26 cellular contexts compared by ENCODE assay signal in the genomic region with DNA sequence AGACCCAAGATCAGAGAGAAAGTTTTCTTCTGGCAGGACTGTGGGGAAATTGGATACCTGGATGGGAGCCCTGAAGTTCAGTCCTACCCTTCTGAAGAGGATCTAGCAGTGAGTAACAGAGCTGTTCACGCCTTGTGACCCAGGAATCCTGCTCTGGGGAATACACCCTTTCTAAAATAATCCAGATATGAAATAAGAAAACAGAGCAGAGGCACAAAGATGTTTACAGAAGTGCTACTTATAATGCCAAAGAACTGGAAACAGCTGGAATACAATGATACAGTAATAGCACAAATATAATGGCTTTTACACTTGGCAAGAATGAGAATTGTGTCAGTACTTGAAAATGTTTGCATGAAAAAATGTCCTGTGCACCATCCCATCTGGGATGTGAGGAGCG.
"Had no signal": no experiment of that assay in that cellular context is flagged by ENCODE, and none has a peak within 500 bp of the region (broad histone marks: within the 10 kb centered on the region; RNA-seq: fewer than 3 reads in every experiment).

No MANE protein-coding gene starts in this region.

- H3K27me3 Mint-ChIP-seq: activated CD4-positive, alpha-beta T cell treated with anti-CD3 and anti-CD28 coated beads, Interleukin-2, amount 10 ng/mL, durations not matched to agents 7 days and 5 days; activated naive CD8-positive, alpha-beta T cell treated with anti-CD3 and anti-CD28 coated beads, Interleukin-2, amount 10 ng/mL, durations not matched to agents 7 days and 5 days; activated T-cell treated with anti-CD3 and anti-CD28 coated beads, Interleukin-2, amount 50 U/mL, for 24 hours had no signal

- DNase-seq: activated CD4-positive, alpha-beta T cell treated with anti-CD3 and anti-CD28 coated beads for 36 hours; activated CD4-positive, alpha-beta T cell treated with anti-CD3 and anti-CD28 coated beads, Interleukin-2, amount 10 ng/mL, durations not matched to agents 7 days and 5 days; activated CD4-positive, alpha-beta T cell treated with anti-CD3 and anti-CD28 coated beads, Interleukin-2, amount 50 U/mL, for 48 hours; activated CD8-positive, alpha-beta T cell treated with anti-CD3 and anti-CD28 coated beads, Interleukin-2, amount 10 ng/mL, durations not matched to agents 7 days and 5 days; activated gamma-delta T cell; activated naive CD4-positive, alpha-beta T cell treated with Interleukin-2 at 50 U/mL for 16 hours; activated naive CD8-positive, alpha-beta T cell treated with anti-CD3 and anti-CD28 coated beads, Interleukin-2, amount 10 ng/mL, durations not matched to agents 7 days and 5 days; activated T-cell treated with anti-CD3 and anti-CD28 coated beads, Interleukin-2, amount 50 U/mL, for 24 hours; adrenal gland; body of pancreas; NCI-H1105; NCI-H1417 treated with DMSO at 0.1 percent for 48 hours; NCI-H187 treated with DMSO at 0.1 percent for 48 hours; NCI-H2081; NCI-H345; NCI-H524 treated with DMSO at 0.1 percent for 48 hours; SHP77 treated with DMSO at 0.1 percent for 48 hours; SK-N-SH had no signal

- H3K4me1 Mint-ChIP-seq: activated CD4-positive, alpha-beta T cell treated with anti-CD3 and anti-CD28 coated beads for 36 hours; activated CD4-positive, alpha-beta T cell treated with anti-CD3 and anti-CD28 coated beads, Interleukin-2, amount 10 ng/mL, durations not matched to agents 7 days and 5 days; activated naive CD4-positive, alpha-beta T cell treated with anti-CD3 and anti-CD28 coated beads, Interleukin-2, amount 50 U/mL, for 24 hours; activated naive CD8-positive, alpha-beta T cell treated with anti-CD3 and anti-CD28 coated beads, Interleukin-2, amount 10 ng/mL, durations not matched to agents 7 days and 5 days had no signal

- H3K36me3 Mint-ChIP-seq: activated naive CD4-positive, alpha-beta T cell treated with anti-CD3 and anti-CD28 coated beads, Interleukin-2, amount 50 U/mL, for 24 hours; activated naive CD8-positive, alpha-beta T cell treated with anti-CD3 and anti-CD28 coated beads, Interleukin-2, amount 10 ng/mL, durations not matched to agents 7 days and 5 days had no signal

- H3K9me3 Mint-ChIP-seq: activated T-cell treated with anti-CD3 and anti-CD28 coated beads, Interleukin-2, amount 50 U/mL, for 24 hours had no signal

- H3K27ac Mint-ChIP-seq: activated CD4-positive, alpha-beta T cell treated with anti-CD3 and anti-CD28 coated beads for 36 hours; activated CD4-positive, alpha-beta T cell treated with anti-CD3 and anti-CD28 coated beads, Interleukin-2, amount 10 ng/mL, durations not matched to agents 7 days and 5 days; activated CD8-positive, alpha-beta T cell treated with anti-CD3 and anti-CD28 coated beads, Interleukin-2, amount 10 ng/mL, durations not matched to agents 7 days and 5 days; activated naive CD4-positive, alpha-beta T cell treated with anti-CD3 and anti-CD28 coated beads, Interleukin-2, amount 50 U/mL, for 24 hours; activated naive CD8-positive, alpha-beta T cell treated with anti-CD3 and anti-CD28 coated beads, Interleukin-2, amount 10 ng/mL, durations not matched to agents 7 days and 5 days; activated T-cell treated with anti-CD3 and anti-CD28 coated beads, Interleukin-2, amount 50 U/mL, for 24 hours; activated T-helper 2 cell treated with anti-CD3 and anti-CD28 coated beads, Interferon-gamma antibody, Interleukin-2, Interleukin-4, amounts not matched to agents 10 μg/mL and 5 μg/mL and 100 μg/mL, durations not matched to agents 14 hours and 24 hours and 36 hours; T-helper 1 cell treated with Interleukin-12 subunit alpha and Interleukin-12 subunit beta and Interleukin-4 antibody, amounts not matched to agents 30 μg/mL and 1 μg/mL, for 36 hours; T-helper 2 cell treated with Interferon-gamma antibody and Interleukin-4, amounts not matched to agents 5 μg/mL and 100 μg/mL, for 36 hours; WTC11 had no signal

- ATAC-seq: activated CD4-positive, alpha-beta T cell treated with anti-CD3 and anti-CD28 coated beads for 36 hours; activated CD4-positive, CD25-positive, alpha-beta regulatory T cell treated with anti-CD3 and anti-CD28 coated beads, Interleukin-2, amount 50 U/mL, for 24 hours; activated CD8-positive, alpha-beta T cell treated with anti-CD3 and anti-CD28 coated beads, Interleukin-2, amount 10 ng/mL, durations not matched to agents 7 days and 5 days; body of pancreas; K562; Panc1; WTC11 had no signal

- H3K4me3 Mint-ChIP-seq: activated CD4-positive, alpha-beta T cell treated with anti-CD3 and anti-CD28 coated beads for 36 hours; activated CD4-positive, alpha-beta T cell treated with anti-CD3 and anti-CD28 coated beads, Interleukin-2, amount 10 ng/mL, durations not matched to agents 7 days and 5 days; activated CD8-positive, alpha-beta T cell treated with anti-CD3 and anti-CD28 coated beads, Interleukin-2, amount 10 ng/mL, durations not matched to agents 7 days and 5 days; activated naive CD4-positive, alpha-beta T cell treated with anti-CD3 and anti-CD28 coated beads, Interleukin-2, amount 50 U/mL, for 24 hours; activated naive CD8-positive, alpha-beta T cell treated with anti-CD3 and anti-CD28 coated beads, Interleukin-2, amount 10 ng/mL, durations not matched to agents 7 days and 5 days; activated T-cell treated with anti-CD3 and anti-CD28 coated beads, Interleukin-2, amount 50 U/mL, for 24 hours; T-helper 1 cell treated with Interleukin-12 subunit alpha and Interleukin-12 subunit beta and Interleukin-4 antibody, amounts not matched to agents 30 μg/mL and 1 μg/mL, for 36 hours; T-helper 2 cell treated with Interferon-gamma antibody and Interleukin-4, amounts not matched to agents 5 μg/mL and 100 μg/mL, for 36 hours; WTC11 had no signal
